Comparison of ENCODE assay signal across 1 cellular context in genomic region chr14:93186461-93186860, GRCh38.
TF ChIP-seq lines count a peak whose summit lies in the region.

No MANE protein-coding gene starts in this region.

TF ChIP-seq in endothelial cell of umbilical vein, 7 proteins besides CTCF, POLR2A, EP300 and RAD21:
- no peak for TF ChIP-seq GATA2 (IDR thresholded peaks at IDR 0.05; ENCODE audit: insufficient read depth, insufficient read length, low read depth, low read length)
- TF ChIP-seq FOS (IDR thresholded peaks at IDR 0.05; ENCODE audit: borderline replicate concordance, insufficient read depth, low read length), result no peak
- TF ChIP-seq MAX (IDR thresholded peaks at IDR 0.05; ENCODE audit: insufficient read depth, insufficient read length), result no peak
- TF ChIP-seq POLR2AphosphoS5 (IDR thresholded peaks at IDR 0.05; ENCODE audit: insufficient read depth, low read depth, low read length), result no peak
